Comparison of ENCODE assay signal across 9 cellular contexts in genomic region chr10:62019685-62020361, GRCh38.
DNase-seq lines count a peak whose midpoint lies in the region; ATAC-seq and TF ChIP-seq lines count a peak whose summit lies in the region.
"Had no signal": no experiment of that assay in that cellular context is flagged by ENCODE, and none has a peak within 500 bp of the region (broad histone marks: within the 10 kb centered on the region; RNA-seq: fewer than 3 reads in every experiment).

No MANE protein-coding gene starts in this region.

- H3K4me3 Mint-ChIP-seq in activated CD4-positive, alpha-beta T cell treated with anti-CD3 and anti-CD28 coated beads for 36 hours, result peak overlapping the region; percentile 45
- peak overlapping the region; percentile 2 for H3K4me3 Mint-ChIP-seq in activated CD8-positive, alpha-beta T cell treated with anti-CD3 and anti-CD28 coated beads for 36 hours
- H3K4me3 Mint-ChIP-seq in stimulated activated naive CD8-positive, alpha-beta T cell treated with anti-CD3 and anti-CD28 coated beads, Interleukin-15, Interleukin-2, amounts not matched to agents 100 ng/mL and 50 ng/mL, for 24 hours, result peak overlapping the region; percentile 49

- TF ChIP-seq POLR2A in gastroesophageal sphincter (IDR thresholded peaks at IDR 0.05), result no peak

- no peak overlapping the region for H3K4me3 ChIP-seq in gastroesophageal sphincter

- intact Hi-C loops in activated CD4-positive, alpha-beta T cell treated with anti-CD3 and anti-CD28 coated beads for 36 hours (cut with DNase I, micrococcal nuclease), result loop anchor here (1.0 to 10.0 kb wide), 6 partner anchors 27 to 265 kb away; no protein-coding TSS in a partner anchor
- intact Hi-C loops in activated CD8-positive, alpha-beta T cell treated with anti-CD3 and anti-CD28 coated beads for 36 hours (cut with micrococcal nuclease), result no loop called here

- no peaks in the 10 kb centered on the region for H3K9me3 ChIP-seq in gastroesophageal sphincter

- H3K9me3 Mint-ChIP-seq in activated CD4-positive, alpha-beta T cell treated with anti-CD3 and anti-CD28 coated beads for 36 hours (ENCODE audit: low read depth), result peaks cover 10% of the 10 kb centered on the region
- H3K9me3 Mint-ChIP-seq in activated CD8-positive, alpha-beta T cell treated with anti-CD3 and anti-CD28 coated beads for 36 hours, result peaks cover 9% of the 10 kb centered on the region
- peaks cover 13% of the 10 kb centered on the region for H3K9me3 Mint-ChIP-seq in stimulated activated naive CD8-positive, alpha-beta T cell treated with anti-CD3 and anti-CD28 coated beads, Interleukin-15, Interleukin-2, amounts not matched to agents 100 ng/mL and 50 ng/mL, for 24 hours

- CTCF ChIA-PET in activated CD4-positive, alpha-beta T cell treated with anti-CD3 and anti-CD28 coated beads for 36 hours (lab: Charles Lee), result interaction anchor here (0.5 to 12.2 kb wide), 12 partner anchors 10 to 1494 kb away, joined by 3 to 113 read pairs (median 6); no protein-coding TSS in a partner anchor
- CTCF ChIA-PET in activated CD8-positive, alpha-beta T cell treated with anti-CD3 and anti-CD28 coated beads for 36 hours (lab: Charles Lee), result interaction anchor here (0.7 to 1.7 kb wide), 5 partner anchors 10 to 268 kb away, joined by 3 to 4 read pairs (median 3); no protein-coding TSS in a partner anchor

- no peaks in the 10 kb centered on the region for H3K27me3 ChIP-seq in gastroesophageal sphincter

- 44 to 46% methylated on average over 5 to 6 of the region's 6 CpGs for WGBS in gastroesophageal sphincter (ENCODE audit: low coverage in 1 of 2), 2 donors

- DNase-seq in activated CD4-positive, alpha-beta T cell treated with anti-CD3 and anti-CD28 coated beads for 36 hours, result no peak
- no peak for DNase-seq in activated CD4-positive, alpha-beta T cell treated with anti-CD3 and anti-CD28 coated beads, Interleukin-2, amount 50 U/mL, for 1 hour
- DNase-seq in activated CD8-positive, alpha-beta T cell treated with anti-CD3 and anti-CD28 coated beads for 36 hours, result no peak
- DNase-seq in HuH-7 (ENCODE audit: low spot score) (no peak), NCI-H774 (lab: John Stamatoyannopoulos, UW) (no peak)
- DNase-seq: NCI-H82 had no signal

- peak overlapping the region; percentile 100 for H3K27ac Mint-ChIP-seq in activated CD4-positive, alpha-beta T cell treated with anti-CD3 and anti-CD28 coated beads for 36 hours
- H3K27ac Mint-ChIP-seq in activated CD8-positive, alpha-beta T cell treated with anti-CD3 and anti-CD28 coated beads for 36 hours, result peak overlapping the region; percentile 94
- H3K27ac Mint-ChIP-seq in stimulated activated naive CD8-positive, alpha-beta T cell treated with anti-CD3 and anti-CD28 coated beads, Interleukin-15, Interleukin-2, amounts not matched to agents 100 ng/mL and 50 ng/mL, for 24 hours, result peak overlapping the region; percentile 98

- peaks cover 28 to 67% (median 38%) of the 10 kb centered on the region in 3 donors for H3K4me1 ChIP-seq in gastroesophageal sphincter

- H3K27ac ChIP-seq in gastroesophageal sphincter, result peak overlapping the region; percentile 79 to 84 (median 82)

- TF ChIP-seq CTCF in activated CD8-positive, alpha-beta T cell treated with anti-CD3 and anti-CD28 coated beads for 36 hours (IDR thresholded peaks at IDR 0.05), result no peak
- TF ChIP-seq CTCF in gastroesophageal sphincter (IDR thresholded peaks at IDR 0.05), result no peak

- peaks cover 75% of the 10 kb centered on the region for H3K36me3 Mint-ChIP-seq in activated CD4-positive, alpha-beta T cell treated with anti-CD3 and anti-CD28 coated beads for 36 hours (ENCODE audit: low read depth)
- peaks cover 62% of the 10 kb centered on the region for H3K36me3 Mint-ChIP-seq in activated CD8-positive, alpha-beta T cell treated with anti-CD3 and anti-CD28 coated beads for 36 hours (ENCODE audit: low read depth)
- peaks cover 60% of the 10 kb centered on the region for H3K36me3 Mint-ChIP-seq in stimulated activated naive CD8-positive, alpha-beta T cell treated with anti-CD3 and anti-CD28 coated beads, Interleukin-15, Interleukin-2, amounts not matched to agents 100 ng/mL and 50 ng/mL, for 24 hours (ENCODE audit: low read depth)

- H3K4me1 Mint-ChIP-seq in activated CD4-positive, alpha-beta T cell treated with anti-CD3 and anti-CD28 coated beads for 36 hours, result peaks cover 92% of the 10 kb centered on the region
- peaks cover 65% of the 10 kb centered on the region for H3K4me1 Mint-ChIP-seq in activated CD8-positive, alpha-beta T cell treated with anti-CD3 and anti-CD28 coated beads for 36 hours (ENCODE audit: low read depth)
- peaks cover 84% of the 10 kb centered on the region for H3K4me1 Mint-ChIP-seq in stimulated activated naive CD8-positive, alpha-beta T cell treated with anti-CD3 and anti-CD28 coated beads, Interleukin-15, Interleukin-2, amounts not matched to agents 100 ng/mL and 50 ng/mL, for 24 hours (ENCODE audit: low read depth)

- H3K27me3 Mint-ChIP-seq in activated CD4-positive, alpha-beta T cell treated with anti-CD3 and anti-CD28 coated beads for 36 hours, result no peaks in the 10 kb centered on the region
- H3K27me3 Mint-ChIP-seq in activated CD8-positive, alpha-beta T cell treated with anti-CD3 and anti-CD28 coated beads for 36 hours, result no peaks in the 10 kb centered on the region
- H3K27me3 Mint-ChIP-seq in stimulated activated naive CD8-positive, alpha-beta T cell treated with anti-CD3 and anti-CD28 coated beads, Interleukin-15, Interleukin-2, amounts not matched to agents 100 ng/mL and 50 ng/mL, for 24 hours, result no peaks in the 10 kb centered on the region

- H3K36me3 ChIP-seq in gastroesophageal sphincter, result no peaks in the 10 kb centered on the region

- TF ChIP-seq EP300 in gastroesophageal sphincter (IDR thresholded peaks at IDR 0.05), result no peak

- peak; percentile 37 for ATAC-seq in activated CD4-positive, alpha-beta T cell treated with anti-CD3 and anti-CD28 coated beads for 36 hours
- peak; percentile 28 for ATAC-seq in activated CD8-positive, alpha-beta T cell treated with anti-CD3 and anti-CD28 coated beads for 36 hours
- ATAC-seq in gastroesophageal sphincter, result no peak
- ATAC-seq in GM18517 (IDR thresholded peaks at IDR 0.05; ENCODE audit: unreplicated experiment), result no peak

- POLR2A ChIA-PET in activated CD4-positive, alpha-beta T cell treated with anti-CD3 and anti-CD28 coated beads for 36 hours (lab: Charles Lee), result interaction anchor here (0.6 to 5.7 kb wide), 10 partner anchors 7 to 135 kb away, joined by 3 to 45 read pairs (median 6); no protein-coding TSS in a partner anchor
- POLR2A ChIA-PET in activated CD8-positive, alpha-beta T cell treated with anti-CD3 and anti-CD28 coated beads for 36 hours (lab: Charles Lee), result interaction anchor here (0.6 to 2.0 kb wide), 6 partner anchors 10 to 117 kb away, joined by 3 to 7 read pairs (median 4); no protein-coding TSS in a partner anchor

Comparison
In these comparisons a context has a peak if more than half of its experiments do, and no peak if none do; other contexts are left out.
1. ATAC-seq: peak in activated CD4-positive, alpha-beta T cell treated with anti-CD3 and anti-CD28 coated beads for 36 hours (single experiment) and activated CD8-positive, alpha-beta T cell treated with anti-CD3 and anti-CD28 coated beads for 36 hours (single experiment); none in gastroesophageal sphincter (single experiment) and GM18517 (single experiment).
2. Peak in every context shown above with its lines, with median percentiles within 50 percentile points of each other: H3K27ac Mint-ChIP-seq and H3K4me3 Mint-ChIP-seq.